Comparison of ENCODE assay signal across 17 cellular contexts in the genomic region with DNA sequence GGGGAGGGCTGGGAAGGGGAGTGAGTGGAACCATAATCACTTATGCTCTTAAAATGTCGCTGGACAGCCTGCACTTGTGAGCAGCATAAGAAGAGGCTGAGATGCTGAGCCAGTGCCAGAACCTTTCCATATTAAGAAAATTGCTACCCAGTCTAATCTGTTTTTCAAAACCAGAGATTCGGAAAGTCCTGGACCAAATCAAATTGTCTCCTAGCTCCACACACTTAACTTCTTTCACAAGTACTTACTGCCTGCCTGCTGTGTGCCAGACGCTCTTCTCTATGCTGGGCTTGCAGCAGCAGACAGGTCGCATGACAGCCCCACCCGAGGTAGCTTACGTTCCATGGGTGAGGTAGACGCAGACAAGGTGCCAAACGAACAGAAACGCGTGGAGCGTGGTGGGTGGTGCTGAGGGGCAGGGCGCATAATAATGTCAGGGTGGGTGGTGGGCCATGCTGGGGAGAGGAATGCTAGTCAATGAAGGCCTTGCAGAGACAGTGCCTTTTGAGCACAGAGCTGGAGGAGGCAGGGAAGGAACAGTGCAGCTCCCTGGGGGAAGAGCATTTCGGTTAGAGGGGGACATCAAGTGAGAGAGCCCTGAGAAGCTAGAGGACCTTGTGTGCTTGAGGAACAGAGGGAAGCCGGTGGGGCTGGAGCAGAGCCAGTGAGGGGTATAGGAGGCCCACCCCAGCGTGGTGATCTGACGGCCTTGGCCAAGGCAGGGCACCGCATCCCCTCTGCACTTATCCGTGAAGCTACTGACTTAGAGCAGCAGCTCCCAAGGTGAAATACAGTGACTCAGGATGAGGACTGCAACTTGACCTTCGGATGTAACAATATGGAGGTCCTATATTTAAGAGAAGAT.
DNase-seq lines count a peak whose midpoint lies in the region; ATAC-seq and TF ChIP-seq lines count a peak whose summit lies in the region.
"Had no signal": no experiment of that assay in that cellular context is flagged by ENCODE, and none has a peak within 500 bp of the region (broad histone marks: within the 10 kb centered on the region; RNA-seq: fewer than 3 reads in every experiment).

No MANE protein-coding gene starts in this region.

- DNase-seq in left ventricle myocardium superior: no peak
- no peak for DNase-seq in Right ventricle myocardium inferior (ENCODE audit: missing footprints)
- peak; percentile 37 to 95 (median 79) for DNase-seq in head of caudate nucleus
- peak; percentile 86 for DNase-seq in thyroid gland
- DNase-seq in DMS114 treated with DMSO at 0.1 percent for 48 hours (lab: John Stamatoyannopoulos, UW; ENCODE audit: unreplicated experiment): no peak
- no peak for DNase-seq in stimulated activated CD4-positive, alpha-beta T cell treated with anti-CD3 and anti-CD28 coated beads, Interleukin-1b, Interleukin-23, amount 100 ng/mL, for 48 hours
- DNase-seq: DMS 273 treated with DMSO at 0.1 percent for 48 hours, NCI-H1436 treated with DMSO at 0.1 percent for 48 hours, NCI-H2029 treated with DMSO at 0.1 percent for 48 hours, NCI-H510A treated with DMSO at 0.1 percent for 48 hours, NCI-H82, PC-9 had no signal

- ATAC-seq in left ventricle myocardium superior: peak; percentile 38
- ATAC-seq in Right ventricle myocardium inferior: no peak
- ATAC-seq in SK-N-SH treated with all-trans-retinoic acid at 6 μM for 48 hours: no peak
- no peak for ATAC-seq in GM21786 (IDR thresholded peaks at IDR 0.05; ENCODE audit: unreplicated experiment)
- ATAC-seq: A549 had no signal

- H3K36me3 ChIP-seq in thyroid gland: peaks cover 15 to 21% of the 10 kb centered on the region in 2 donors

- TF ChIP-seq CTCF in thyroid gland (IDR thresholded peaks at IDR 0.05): no peak

- 56 to 63% methylated on average over 19 of the region's 19 CpGs for WGBS in thyroid gland, 2 donors

- peaks cover 30 to 41% of the 10 kb centered on the region in 2 donors for H3K4me1 ChIP-seq in thyroid gland
- H3K4me1 ChIP-seq: A549 had no signal

- H3K9me3 ChIP-seq in thyroid gland: no peaks in the 10 kb centered on the region
- H3K9me3 ChIP-seq: A549 had no signal

- H3K27ac ChIP-seq in thyroid gland: peak overlapping the region; percentile 78 to 86 (median 84)
- H3K27ac ChIP-seq: A549, C4-2B, KMS-11, PC-9 had no signal

- intact Hi-C loops in left ventricle myocardium superior (cut with micrococcal nuclease) (no loop called here), Right ventricle myocardium inferior (cut with DNase I) (no loop called here), head of caudate nucleus (cut with DNase I) (no loop called here), thyroid gland (cut with DNase I) (no loop called here)

- no peaks in the 10 kb centered on the region for H3K27me3 ChIP-seq in thyroid gland

- no peak for TF ChIP-seq POLR2A in thyroid gland (IDR thresholded peaks at IDR 0.05)

- no peak overlapping the region for H3K4me3 ChIP-seq in thyroid gland (replicated peaks in 1 of 3)
- H3K4me3 ChIP-seq: A549, PC-9 had no signal

TF ChIP-seq in SK-N-SH treated with all-trans-retinoic acid at 6 μM for 48 hours, 23 proteins besides CTCF, POLR2A, EP300 and RAD21:
- TF ChIP-seq ISL1 (CRISPR knock-in tag; IDR thresholded peaks at IDR 0.05) (0 out of 2 replicates have a peak, but pooled peaks have one; percentile 23), ZC3H10 (CRISPR knock-in tag; IDR thresholded peaks at IDR 0.05) (no peak)
TF ChIP-seq in SK-N-SH treated with all-trans-retinoic acid at 6 μM for 48 hours: peak in this region for 1.

Comparison
In these comparisons a context has a peak if more than half of its experiments do, and no peak if none do; other contexts are left out.
1. DNase-seq: peak in head of caudate nucleus (42 of 42) and thyroid gland (2 of 2); none in left ventricle myocardium superior (single experiment), Right ventricle myocardium inferior (single experiment), DMS114 treated with DMSO at 0.1 percent for 48 hours (single experiment) and stimulated activated CD4-positive, alpha-beta T cell treated with anti-CD3 and anti-CD28 coated beads, Interleukin-1b, Interleukin-23, amount 100 ng/mL, for 48 hours (single experiment).